13 cellular contexts compared by ENCODE assay signal in the genomic region with DNA sequence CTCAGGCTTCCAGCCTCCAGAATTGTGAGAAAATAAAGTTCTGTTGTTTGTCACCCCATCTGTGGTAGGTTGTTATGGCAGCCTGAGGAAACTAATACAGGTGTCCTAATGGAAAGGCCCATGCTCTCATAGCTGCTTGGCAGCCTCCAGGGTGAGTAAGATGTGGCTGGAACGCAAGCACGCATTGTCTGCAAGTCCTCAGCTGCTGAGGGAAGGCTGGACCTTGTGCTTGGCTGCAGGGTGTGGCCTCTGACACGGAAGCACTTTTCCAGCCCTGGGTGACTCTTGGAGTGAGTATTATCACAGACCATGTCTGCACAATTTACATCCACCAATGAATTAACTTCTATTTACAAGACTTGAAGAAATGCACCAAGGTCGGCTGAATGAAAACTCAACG. TPM values are rescaled to one million over a fixed set of nuclear protein-coding genes. Genes with fewer than 3 reads are reported as not detected.
A peak's percentile ranks its signal among the peaks of the same experiment; 100 is the strongest.
DNase-seq lines count a peak whose midpoint lies in the region; ATAC-seq and TF ChIP-seq lines count a peak whose summit lies in the region.
"Had no signal": no experiment of that assay in that cellular context is flagged by ENCODE, and none has a peak within 500 bp of the region (broad histone marks: within the 10 kb centered on the region; RNA-seq: fewer than 3 reads in every experiment).

No MANE protein-coding gene starts in this region.

- H3K27me3 ChIP-seq in foreskin keratinocyte (no peaks in the 10 kb centered on the region), spleen (replicated peaks in 1 of 7) (no peaks in the 10 kb centered on the region)
- H3K27me3 ChIP-seq: BE2C, testis had no signal

- no peak for TF ChIP-seq POLR2A in spleen (IDR thresholded peaks at IDR 0.05)

- DNase-seq in LHCN-M2 (ENCODE audit: low read depth) (peak; percentile 25), amniotic epithelial cell (ENCODE audit: low read depth) (peak; percentile 24), foreskin keratinocyte (peak; percentile 40 to 45), sciatic nerve (ENCODE audit: low spot score) (no peak), EL (no peak), GM19240 (ENCODE audit: insufficient read length, low spot score) (no peak), spleen (no peak)

- no peak overlapping the region for H3K4me3 ChIP-seq in spleen
- H3K4me3 ChIP-seq: skin epidermis, testis had no signal

- H3K9me3 ChIP-seq in spleen: no peaks in the 10 kb centered on the region
- H3K9me3 ChIP-seq: BE2C, testis had no signal

- H3K27ac ChIP-seq in foreskin keratinocyte (no peak overlapping the region), spleen (no peak overlapping the region)
- H3K27ac ChIP-seq: testis had no signal

- peak; percentile 71 for ATAC-seq in foreskin keratinocyte
- ATAC-seq in sciatic nerve: peak; percentile 22

- TF ChIP-seq CTCF in foreskin keratinocyte (conservative IDR thresholded peaks at IDR 0.05): no peak
- no peak for TF ChIP-seq CTCF in spleen (IDR thresholded peaks at IDR 0.05 in 8 of 11, conservative IDR thresholded peaks at IDR 0.05 in 3 of 11)

- 82 to 95% (median 92%) methylated on average over 5 of the region's 5 CpGs for WGBS in spleen, 5 donors

- H3K36me3 ChIP-seq in spleen: no peaks in the 10 kb centered on the region
- H3K36me3 ChIP-seq: BE2C had no signal

- intact Hi-C loops in sciatic nerve (cut with DNase I): loop anchor here (5.0 kb wide), 1 partner anchor 214 kb away; no protein-coding TSS in a partner anchor
- intact Hi-C loops in spleen (cut with DNase I; ENCODE audit: low total_unique reads): loop anchor here (5.0 kb wide), 1 partner anchor 214 kb away; no protein-coding TSS in a partner anchor

- no peaks in the 10 kb centered on the region for H3K4me1 ChIP-seq in foreskin keratinocyte
- peaks cover 0 to 7% (median 5%) of the 10 kb centered on the region in 6 donors for H3K4me1 ChIP-seq in spleen
- H3K4me1 ChIP-seq: BE2C, testis had no signal

RNA-seq across cellular contexts. Expression of a gene that starts 44.4 kb away (rescaled TPM):
- total RNA-seq in LHCN-M2 (2014; rRNA removed): not detected in 2 replicates
- polyA plus RNA-seq in LHCN-M2 (2012): not detected
- 0.65 and 1.8 TPM in 2 replicates for total RNA-seq in foreskin keratinocyte
- 1.2 and 2.3 TPM in 2 replicates for polyA plus RNA-seq in foreskin keratinocyte
- not detected for total RNA-seq in sciatic nerve
- total RNA-seq in spleen: not detected
- under 1 TPM; 0.03 to 0.06 (median 0.04) TPM for polyA plus RNA-seq in spleen
- total RNA-seq: activated B cell treated with CpG ODN at 0.5 μM for 24 hours, left cardiac atrium, T-helper 17 cell had no signal

Comparison
In these comparisons a context has a peak if more than half of its experiments do, and no peak if none do; other contexts are left out.
1. DNase-seq: peak in LHCN-M2 (single experiment), amniotic epithelial cell (single experiment) and foreskin keratinocyte (2 of 2); none in sciatic nerve (single experiment), EL (single experiment), GM19240 (single experiment) and spleen (single experiment).